In genomic region chr4:788636-789297, GRCh38 we compare ENCODE assay signal across 31 cellular contexts. TPM values are rescaled to one million over a fixed set of nuclear protein-coding genes. Genes with fewer than 3 reads are reported as not detected.
DNase-seq lines count a peak whose midpoint lies in the region; ATAC-seq and TF ChIP-seq lines count a peak whose summit lies in the region.
"Had no signal": no experiment of that assay in that cellular context is flagged by ENCODE, and none has a peak within 500 bp of the region (broad histone marks: within the 10 kb centered on the region; RNA-seq: fewer than 3 reads in every experiment).

No MANE protein-coding gene starts in this region.

- no peaks in the 10 kb centered on the region for H3K9me3 ChIP-seq in ovary
- H3K9me3 ChIP-seq: BLaER1 treated with 17β-estradiol and CSF1 and Interleukin-3, amounts not matched to agents 10 nM and 100 nM; SJSA1; thyroid gland; vagina had no signal

- no peak for TF ChIP-seq POLR2A in ovary (IDR thresholded peaks at IDR 0.05)

- peak overlapping the region; percentile 46 for H3K27ac ChIP-seq in 22Rv1
- peak overlapping the region in 1 of 2 donors; percentile 51 for H3K27ac ChIP-seq in ovary
- H3K27ac ChIP-seq: BLaER1 treated with 17β-estradiol and CSF1 and Interleukin-3, amounts not matched to agents 10 nM and 100 nM; SJSA1; thyroid gland; vagina had no signal

- no peak for TF ChIP-seq CTCF in 22Rv1 (IDR thresholded peaks at IDR 0.05)
- TF ChIP-seq CTCF in LNCaP clone FGC (IDR thresholded peaks at IDR 0.05; ENCODE audit: control insufficient read depth, extremely low read depth, insufficient read depth), result no peak
- no peak for TF ChIP-seq CTCF in ovary (IDR thresholded peaks at IDR 0.05)

- peak; percentile 83 for DNase-seq in LNCaP clone FGC (ENCODE audit: low read depth)
- peak; percentile 67 for DNase-seq in islet precursor cell
- peak in 4 of 5 donors; percentile 40 to 76 (median 70) for DNase-seq in ovary
- DNase-seq in stimulated activated CD4-positive, alpha-beta T cell treated with anti-CD3 and anti-CD28 coated beads, Interleukin-1b, Interleukin-23, amount 100 ng/mL, for 48 hours, result no peak
- DNase-seq in NCI-H510A treated with DMSO at 0.1 percent for 48 hours (lab: John Stamatoyannopoulos, UW), result no peak
- no peak for DNase-seq in GM19238 (ENCODE audit: insufficient read length, low spot score)
- DNase-seq: activated B cell treated with CpG ODN at 0.5 μM for 24 hours; activated CD4-positive, alpha-beta T cell treated with anti-CD3 and anti-CD28 coated beads, Interleukin-2, amount 10 ng/mL, durations not matched to agents 7 days and 5 days; activated gamma-delta T cell treated with Interleukin-2 at 50 U/mL for 16 hours; activated naive CD8-positive, alpha-beta T cell treated with anti-CD3 and anti-CD28 coated beads, Interleukin-2, amount 10 ng/mL, durations not matched to agents 7 days and 5 days; activated T-cell treated with anti-CD3 and anti-CD28 coated beads, Interleukin-2, amount 50 U/mL, for 24 hours; caudate nucleus; COR-L47; DMS53; mammary epithelial cell; NCI-H1092 treated with DMSO at 0.1 percent for 48 hours; NCI-H1694 treated with DMSO at 0.1 percent for 48 hours; NCI-H446 treated with DMSO at 0.1 percent for 48 hours; NCI-H82; stimulated activated naive CD8-positive, alpha-beta T cell treated with anti-CD3 and anti-CD28 coated beads, Interleukin-15, amount 100 ng/mL, for 72 hours; T-cell; thyroid gland had no signal

- H3K4me1 ChIP-seq in ovary (ENCODE audit: insufficient read depth), result peaks cover 13% of the 10 kb centered on the region
- H3K4me1 ChIP-seq: SJSA1 had no signal

- H3K36me3 ChIP-seq in ovary, result no peaks in the 10 kb centered on the region
- H3K36me3 ChIP-seq: BLaER1 treated with 17β-estradiol and CSF1 and Interleukin-3, amounts not matched to agents 10 nM and 100 nM; SJSA1; thyroid gland; vagina had no signal

- WGBS in ovary, 3 donors, result 39 to 50% (median 49%) methylated on average over 13 to 18 of the region's 18 CpGs

- intact Hi-C loops in ovary (cut with DNase I), result loop anchor here in 1 of 4 donors (10.0 kb wide), 1 partner anchor 114 kb away; the partner anchor contains the start of genes ATP5ME and MYL5

- H3K4me3 ChIP-seq in LNCaP clone FGC (ENCODE audit: low read depth, low read length), result peak overlapping the region; percentile 52
- H3K4me3 ChIP-seq in ovary, result no peak overlapping the region
- H3K4me3 ChIP-seq: BLaER1 treated with 17β-estradiol and CSF1 and Interleukin-3, amounts not matched to agents 10 nM and 100 nM; GM23338; SJSA1; smooth muscle cell; thyroid gland; vagina had no signal

- no peak for ATAC-seq in HG02870 (IDR thresholded peaks at IDR 0.05; ENCODE audit: unreplicated experiment)
- ATAC-seq: GM23338; natural killer cell treated with Interleukin-12 subunit alpha and Interleukin-12 subunit beta and Interleukin-15 and Interleukin-18, amount 100 ng/mL, for 72 hours; stimulated activated naive CD8-positive, alpha-beta T cell treated with anti-CD3 and anti-CD28 coated beads, Interleukin-15, amount 100 ng/mL, for 72 hours; T-cell had no signal

- H3K27me3 ChIP-seq in ovary, result no peaks in the 10 kb centered on the region

- no peak for TF ChIP-seq EP300 in ovary (IDR thresholded peaks at IDR 0.05)

RNA-seq across cellular contexts. Expression of gene CPLX1, which starts 37.2 kb away (rescaled TPM):
- total RNA-seq in ovary, result 10 to 100 TPM in 1 of 7 donors, 1 to 10 TPM in 6; 1.4 to 10.2 (median 3.9) TPM
- polyA plus RNA-seq in ovary, result 1 to 10 TPM in 1 of 2 donors, under 1 TPM in 1; 0.47 to 2.3 TPM
- total RNA-seq: activated B cell treated with CpG ODN at 0.5 μM for 24 hours; M059J; natural killer cell treated with Interleukin-12 subunit alpha and Interleukin-12 subunit beta and Interleukin-15 and Interleukin-18, amount 100 ng/mL, for 72 hours; SJSA1; smooth muscle cell had no signal
- polyA plus RNA-seq: smooth muscle cell had no signal

Comparison
In these comparisons a context has a peak if more than half of its experiments do, and no peak if none do; other contexts are left out.
1. DNase-seq: peak in LNCaP clone FGC (single experiment), islet precursor cell (single experiment) and ovary (4 of 5); none in stimulated activated CD4-positive, alpha-beta T cell treated with anti-CD3 and anti-CD28 coated beads, Interleukin-1b, Interleukin-23, amount 100 ng/mL, for 48 hours (single experiment), NCI-H510A treated with DMSO at 0.1 percent for 48 hours (single experiment) and GM19238 (single experiment).